In genomic region chr3:108891833-108892232, GRCh38 we compare ENCODE assay signal across 33 cellular contexts.
"Had no signal": no experiment of that assay in that cellular context is flagged by ENCODE, and none has a peak within 500 bp of the region (broad histone marks: within the 10 kb centered on the region; RNA-seq: fewer than 3 reads in every experiment).

No MANE protein-coding gene starts in this region.

- H3K27me3 ChIP-seq: adrenal gland, ascending aorta, body of pancreas, brain microvascular endothelial cell, breast epithelium, cardiac muscle cell had no signal

- ATAC-seq: activated naive CD4-positive, alpha-beta T cell treated with anti-CD3 and anti-CD28 coated beads, Interleukin-2, amount 50 U/mL, for 72 hours; activated naive CD8-positive, alpha-beta T cell treated with anti-CD3 and anti-CD28 coated beads, Interleukin-2, amount 50 U/mL, for 24 hours; activated T-cell treated with anti-CD3 and anti-CD28 coated beads, Interleukin-2, amount 50 U/mL, for 4 hours; activated T-cell treated with anti-CD3 and anti-CD28 coated beads, Interleukin-2, amount 50 U/mL, for 72 hours; activated T-helper 17 cell treated with anti-CD3 and anti-CD28 coated beads, Interleukin-2, amount 50 U/mL, for 72 hours; body of pancreas had no signal

- DNase-seq: activated effector memory CD4-positive, alpha-beta T cell treated with anti-CD3 and anti-CD28 coated beads, Interleukin-2, amount 50 U/mL, for 16 hours; activated effector memory CD4-positive, alpha-beta T cell treated with Interleukin-2 at 50 U/mL for 16 hours; activated gamma-delta T cell; activated gamma-delta T cell treated with Interleukin-2 at 50 U/mL for 16 hours; activated naive CD4-positive, alpha-beta T cell; activated naive CD4-positive, alpha-beta T cell treated with anti-CD3 and anti-CD28 coated beads for 36 hours; activated naive CD4-positive, alpha-beta T cell treated with anti-CD3 and anti-CD28 coated beads, Interleukin-2, amount 10 ng/mL, durations not matched to agents 7 days and 5 days; activated naive CD4-positive, alpha-beta T cell treated with anti-CD3 and anti-CD28 coated beads, Interleukin-2, amount 50 U/mL, for 16 hours; activated naive CD4-positive, alpha-beta T cell treated with Interleukin-2 at 50 U/mL for 16 hours; activated naive CD8-positive, alpha-beta T cell treated with anti-CD3 and anti-CD28 coated beads for 36 hours; activated naive CD8-positive, alpha-beta T cell treated with anti-CD3 and anti-CD28 coated beads, Interleukin-2, amount 10 ng/mL, durations not matched to agents 7 days and 5 days; activated naive CD8-positive, alpha-beta T cell treated with anti-CD3 and anti-CD28 coated beads, Interleukin-2, amount 50 U/mL, for 24 hours; activated T-cell treated with anti-CD3 and anti-CD28 coated beads for 4 hours; activated T-cell treated with anti-CD3 and anti-CD28 coated beads, Interleukin-2, amount 50 U/mL, for 1 hour; activated T-cell treated with anti-CD3 and anti-CD28 coated beads, Interleukin-2, amount 50 U/mL, for 24 hours; activated T-cell treated with anti-CD3 and anti-CD28 coated beads, Interleukin-2, amount 50 U/mL, for 4 hours; activated T-cell treated with anti-CD3 and anti-CD28 coated beads, Interleukin-2, amount 50 U/mL, for 48 hours; activated T-cell treated with anti-CD3 and anti-CD28 coated beads, Interleukin-2, amount 50 U/mL, for 72 hours; adrenal gland; amniotic stem cell; amygdala; anterior cingulate cortex; aorta; body of pancreas; brain microvascular endothelial cell; caudate nucleus; central memory CD4-positive, alpha-beta T cell; cerebellar nuclear complex had no signal

- H3K36me3 ChIP-seq: adrenal gland, ascending aorta, brain microvascular endothelial cell, breast epithelium, cardiac muscle cell had no signal

- H3K4me3 ChIP-seq: adrenal gland, ascending aorta, body of pancreas, breast epithelium, cardiac muscle cell had no signal

- H3K4me1 ChIP-seq: adrenal gland, ascending aorta, breast epithelium had no signal

- H3K27ac ChIP-seq: adrenal gland, ascending aorta, body of pancreas, brain microvascular endothelial cell, breast epithelium, cardiac muscle cell had no signal

- H3K9me3 ChIP-seq: adrenal gland, ascending aorta, body of pancreas, breast epithelium had no signal
